Comparison of ENCODE assay signal across 8 cellular contexts in genomic region chr2:201232125-201232815, GRCh38. TPM values are rescaled to one million over a fixed set of nuclear protein-coding genes. Genes with fewer than 3 reads are reported as not detected.
DNase-seq lines count a peak whose midpoint lies in the region; ATAC-seq, FAIRE-seq and TF ChIP-seq lines count a peak whose summit lies in the region.

No MANE protein-coding gene starts in this region.

- peak overlapping the region; percentile 99 for H3K4me3 Mint-ChIP-seq in activated CD4-positive, alpha-beta T cell treated with anti-CD3 and anti-CD28 coated beads, Interleukin-2, amount 10 ng/mL, durations not matched to agents 24 days and 14 days

- FAIRE-seq in GM19239 (lab: Jason Lieb, UNC) = peak; percentile 92

- peaks cover 58% of the 10 kb centered on the region for H3K4me1 ChIP-seq in lower lobe of right lung

- no peaks in the 10 kb centered on the region for H3K27me3 Mint-ChIP-seq in activated CD4-positive, alpha-beta T cell treated with anti-CD3 and anti-CD28 coated beads, Interleukin-2, amount 10 ng/mL, durations not matched to agents 24 days and 14 days

- TF ChIP-seq CTCF in C4-2B (conservative IDR thresholded peaks at IDR 0.05) = peak; percentile 96
- peak; percentile 92 for TF ChIP-seq CTCF in lower lobe of right lung (IDR thresholded peaks at IDR 0.05)

- peak; percentile 38 for ATAC-seq in HG03520 (IDR thresholded peaks at IDR 0.05; ENCODE audit: unreplicated experiment)
- peak; percentile 93 to 95 for ATAC-seq in lower lobe of right lung

- no peak overlapping the region for H3K4me3 ChIP-seq in lower lobe of right lung

- peaks cover 45% of the 10 kb centered on the region for H3K4me1 Mint-ChIP-seq in activated CD4-positive, alpha-beta T cell treated with anti-CD3 and anti-CD28 coated beads, Interleukin-2, amount 10 ng/mL, durations not matched to agents 24 days and 14 days

- H3K27me3 ChIP-seq in lower lobe of right lung (ENCODE audit: low read depth) = no peaks in the 10 kb centered on the region

- peak overlapping the region; percentile 91 for H3K27ac Mint-ChIP-seq in activated CD4-positive, alpha-beta T cell treated with anti-CD3 and anti-CD28 coated beads, Interleukin-2, amount 10 ng/mL, durations not matched to agents 24 days and 14 days

- DNase-seq in GM19239 (ENCODE audit: insufficient read length, low spot score) (peak; percentile 64), NCI-H69 (lab: John Stamatoyannopoulos, UW) (peak; percentile 90), dermis microvascular lymphatic vessel endothelial cell (ENCODE audit: low read depth in 2 of 2) (peak; percentile 93 to 96), lower lobe of right lung (peak; percentile 96)
- DNase-seq in activated CD4-positive, alpha-beta T cell treated with anti-CD3 and anti-CD28 coated beads, Interleukin-2, amount 10 ng/mL, durations not matched to agents 24 days and 14 days = peak; percentile 97
- peak; percentile 82 to 94 (median 91) for DNase-seq in stimulated activated CD4-positive, alpha-beta T cell treated with anti-CD3 and anti-CD28 coated beads, TNF-alpha, amount 100 ng/mL, for 48 hours (ENCODE audit: low read depth in 3 of 3)

- intact Hi-C loops in activated CD4-positive, alpha-beta T cell treated with anti-CD3 and anti-CD28 coated beads, Interleukin-2, amount 10 ng/mL, durations not matched to agents 24 days and 14 days (cut with micrococcal nuclease) = loop anchor here (1.0 to 10.0 kb wide), 9 partner anchors 19 to 1033 kb away; partner anchors contain the start of genes ALS2, BZW1, CASP10 and NOP58
- intact Hi-C loops in lower lobe of right lung (cut with DNase I) = no loop called here

- H3K27ac ChIP-seq in C4-2B (peak overlapping the region; percentile 63), lower lobe of right lung (peak overlapping the region; percentile 84)

- H3K36me3 ChIP-seq in lower lobe of right lung = no peaks in the 10 kb centered on the region

- no peaks in the 10 kb centered on the region for H3K9me3 Mint-ChIP-seq in activated CD4-positive, alpha-beta T cell treated with anti-CD3 and anti-CD28 coated beads, Interleukin-2, amount 10 ng/mL, durations not matched to agents 24 days and 14 days

- peaks cover 14% of the 10 kb centered on the region for H3K36me3 Mint-ChIP-seq in activated CD4-positive, alpha-beta T cell treated with anti-CD3 and anti-CD28 coated beads, Interleukin-2, amount 10 ng/mL, durations not matched to agents 24 days and 14 days (ENCODE audit: low read depth)

- H3K9me3 ChIP-seq in lower lobe of right lung = no peaks in the 10 kb centered on the region

RNA-seq across cellular contexts. Expression of gene CASP8, which starts 28.1 kb away (rescaled TPM):
- total RNA-seq in activated CD4-positive, alpha-beta T cell treated with anti-CD3 and anti-CD28 coated beads, Interleukin-2, amount 10 ng/mL, durations not matched to agents 24 days and 14 days = 38.2 and 39.8 TPM in 2 replicates
- total RNA-seq in dermis microvascular lymphatic vessel endothelial cell = 10.0 and 10.2 TPM in 2 replicates
- 44.2 TPM for total RNA-seq in lower lobe of right lung

RNA-seq across cellular contexts. Expression of gene CASP10, which starts 49.3 kb away (rescaled TPM):
- total RNA-seq in activated CD4-positive, alpha-beta T cell treated with anti-CD3 and anti-CD28 coated beads, Interleukin-2, amount 10 ng/mL, durations not matched to agents 24 days and 14 days = 12.7 and 13.1 TPM in 2 replicates
- total RNA-seq in dermis microvascular lymphatic vessel endothelial cell = 40.7 and 46.2 TPM in 2 replicates
- 26.7 TPM for total RNA-seq in lower lobe of right lung
